21 cellular contexts compared by ENCODE assay signal in the genomic region with DNA sequence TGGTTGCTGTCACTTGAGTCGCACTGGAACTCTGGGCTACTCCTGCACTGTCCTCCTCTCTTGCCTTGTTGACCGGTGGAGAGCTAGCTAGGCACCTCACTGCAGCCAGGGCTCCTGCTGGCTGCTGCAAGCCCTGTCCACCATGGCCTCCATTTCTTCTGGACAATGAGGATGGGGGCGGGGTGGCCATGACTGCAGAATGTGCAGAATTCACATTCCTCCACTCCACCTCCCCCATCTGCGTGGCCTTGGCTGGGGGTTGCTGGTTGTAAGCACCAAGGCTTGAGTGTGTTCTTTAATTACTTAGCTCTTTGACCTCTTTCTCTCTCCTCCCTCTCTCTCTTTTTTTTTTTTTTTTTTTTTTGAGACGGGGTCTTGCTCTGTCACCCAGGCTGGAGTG.
"Had no signal": no experiment of that assay in that cellular context is flagged by ENCODE, and none has a peak within 500 bp of the region (broad histone marks: within the 10 kb centered on the region; RNA-seq: fewer than 3 reads in every experiment).

No MANE protein-coding gene starts in this region.

- H3K4me3 Mint-ChIP-seq: activated naive CD4-positive, alpha-beta T cell treated with anti-CD3 and anti-CD28 coated beads, Interleukin-2, amount 50 U/mL, for 24 hours; immature natural killer cell; neural crest cell; WTC11 had no signal

- H3K4me3 ChIP-seq: ascending aorta, hepatocyte, psoas muscle, spleen, upper lobe of left lung had no signal

- H3K36me3 ChIP-seq: ascending aorta, brain microvascular endothelial cell, upper lobe of left lung had no signal

- H3K4me1 ChIP-seq: ascending aorta, psoas muscle, spleen, upper lobe of left lung had no signal

- H3K4me2 ChIP-seq: hepatocyte had no signal

- ATAC-seq: left ventricle myocardium superior, psoas muscle, WTC11 had no signal

- H3K9me3 ChIP-seq: psoas muscle had no signal

- H3K9me3 Mint-ChIP-seq: activated naive CD4-positive, alpha-beta T cell treated with anti-CD3 and anti-CD28 coated beads, Interleukin-2, amount 50 U/mL, for 24 hours had no signal

- H3K4me1 Mint-ChIP-seq: activated naive CD4-positive, alpha-beta T cell treated with anti-CD3 and anti-CD28 coated beads, Interleukin-2, amount 50 U/mL, for 24 hours; immature natural killer cell; neural crest cell; WTC11 had no signal

- H3K36me3 Mint-ChIP-seq: activated naive CD4-positive, alpha-beta T cell treated with anti-CD3 and anti-CD28 coated beads, Interleukin-2, amount 50 U/mL, for 24 hours had no signal

- DNase-seq: activated gamma-delta T cell treated with Interleukin-2 at 50 U/mL for 16 hours; activated T-cell treated with anti-CD3 and anti-CD28 coated beads, Interleukin-2, amount 50 U/mL, for 1 hour; brain microvascular endothelial cell; central memory CD4-positive, alpha-beta T cell; effector memory CD4-positive, alpha-beta T cell; foreskin melanocyte; immature natural killer cell; kidney glomerular epithelial cell; left ventricle myocardium superior; psoas muscle; spleen; stimulated activated CD4-positive, alpha-beta T cell treated with anti-CD3 and anti-CD28 coated beads, Interleukin-4, amount 100 ng/mL, for 24 hours; stimulated activated naive CD4-positive, alpha-beta T cell treated with Interleukin-2 at 50 U/mL for 16 hours; T-helper 1 cell; T-helper 9 cell; upper lobe of left lung had no signal

- H3K27ac ChIP-seq: ascending aorta, brain microvascular endothelial cell, hepatocyte, psoas muscle, spleen, upper lobe of left lung had no signal

- H2AFZ ChIP-seq: hepatocyte had no signal

- H3K27me3 ChIP-seq: ascending aorta, brain microvascular endothelial cell, hepatocyte, spleen, upper lobe of left lung had no signal

- H3K27ac Mint-ChIP-seq: activated naive CD4-positive, alpha-beta T cell treated with anti-CD3 and anti-CD28 coated beads, Interleukin-2, amount 50 U/mL, for 24 hours; immature natural killer cell; WTC11 had no signal

- H3K79me2 ChIP-seq: hepatocyte had no signal
